8 cellular contexts compared by ENCODE assay signal in the genomic region with DNA sequence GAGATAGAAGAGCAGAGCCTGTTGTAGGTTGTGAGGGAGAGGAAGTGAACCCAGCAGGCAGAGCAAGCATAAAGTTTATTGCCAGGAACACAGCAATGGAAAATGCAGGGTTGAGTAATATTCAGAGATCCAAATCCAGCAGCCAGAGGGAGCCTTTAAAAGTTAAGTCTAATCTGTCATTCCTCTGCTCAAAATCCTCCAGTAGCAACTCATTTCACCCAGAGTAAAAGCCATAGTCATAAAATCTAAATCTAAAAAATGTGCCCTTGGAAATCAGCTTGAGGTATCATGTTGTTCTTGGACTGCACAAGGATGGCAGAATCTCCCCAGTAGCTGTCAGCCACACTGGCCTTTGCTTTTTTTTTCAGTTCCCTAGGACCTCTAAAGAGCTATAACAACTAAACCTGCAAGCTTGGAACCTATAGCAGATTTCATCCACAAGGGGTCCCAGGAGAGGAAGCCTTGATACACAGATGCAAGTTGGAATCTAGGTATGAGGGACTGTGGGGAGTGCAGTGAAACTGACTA.
DNase-seq lines count a peak whose midpoint lies in the region; ATAC-seq and TF ChIP-seq lines count a peak whose summit lies in the region.

No MANE protein-coding gene starts in this region.

- ATAC-seq in gastrocnemius medialis (peak in 1 of 2 donors; percentile 39), GM18873 (IDR thresholded peaks at IDR 0.05; ENCODE audit: low FRiP score, unreplicated experiment) (no peak)

- intact Hi-C loops in gastrocnemius medialis (cut with DNase I; ENCODE audit: low total_unique reads), result no loop called here
- intact Hi-C loops in activated CD4-positive, alpha-beta memory T cell treated with anti-CD3 and anti-CD28 coated beads for 36 hours (cut with micrococcal nuclease), result no loop called here

- POLR2A ChIA-PET in HEK293 (lab: Yijun Ruan, JAX), result interaction anchor here (0.7 to 1.4 kb wide), 2 partner anchors 62 to 65 kb away, joined by 3 to 9 read pairs; partner anchors contain the start of gene FRAS1
- POLR2A ChIA-PET in activated CD4-positive, alpha-beta memory T cell treated with anti-CD3 and anti-CD28 coated beads for 36 hours (lab: Charles Lee), result no interaction called here

- no peak overlapping the region for H3K27ac ChIP-seq in HEK293 (ENCODE audit: extremely low read depth, low read depth, low read length)
- no peak overlapping the region for H3K27ac ChIP-seq in cardiac muscle cell
- H3K27ac ChIP-seq in gastrocnemius medialis, result no peak overlapping the region

- H3K27me3 ChIP-seq in cardiac muscle cell (no peaks in the 10 kb centered on the region), gastrocnemius medialis (no peaks in the 10 kb centered on the region)

- no peaks in the 10 kb centered on the region for H3K4me1 Mint-ChIP-seq in activated CD4-positive, alpha-beta memory T cell treated with anti-CD3 and anti-CD28 coated beads for 36 hours (ENCODE audit: low read depth)

- TF ChIP-seq POLR2A in gastrocnemius medialis (IDR thresholded peaks at IDR 0.05), result no peak

- H3K9me3 ChIP-seq in HEK293 (ENCODE audit: control insufficient read depth, insufficient read depth, low read depth, low read length) (no peaks in the 10 kb centered on the region), cardiac muscle cell (ENCODE audit: low read depth) (no peaks in the 10 kb centered on the region), gastrocnemius medialis (no peaks in the 10 kb centered on the region)

- no peaks in the 10 kb centered on the region for H3K4me1 ChIP-seq in HEK293 (ENCODE audit: control insufficient read depth, insufficient read depth, low read length)
- H3K4me1 ChIP-seq in cardiac muscle cell (ENCODE audit: low read depth), result peaks cover 2% of the 10 kb centered on the region
- peaks cover 0 to 4% of the 10 kb centered on the region in 2 donors for H3K4me1 ChIP-seq in gastrocnemius medialis

- DNase-seq in GM03348 (ENCODE audit: low spot score), result peak; percentile 62
- DNase-seq in SK-N-DZ (ENCODE audit: low spot score), result peak; percentile 80
- peak; percentile 85 to 86 for DNase-seq in cardiac muscle cell (ENCODE audit: low read depth in 1 of 2, low spot score in 1 of 2)
- no peak for DNase-seq in gastrocnemius medialis
- DNase-seq in activated T-cell treated with anti-CD3 and anti-CD28 coated beads, Interleukin-2, amount 50 U/mL, for 48 hours, result no peak
- no peak for DNase-seq in activated CD4-positive, alpha-beta memory T cell treated with anti-CD3 and anti-CD28 coated beads for 36 hours

- in situ Hi-C loops in gastrocnemius medialis (cut with MboI; ENCODE audit: low sequenced_read_pairs in 4 of 4), result no loop called here

- TF ChIP-seq CTCF in HEK293 (tag by site-specific recombination; IDR thresholded peaks at IDR 0.05) (peak; percentile 56; the same call in 1 of the 2 replicates), cardiac muscle cell (IDR thresholded peaks at IDR 0.05; ENCODE audit: low read depth, low read length) (peak; percentile 87), gastrocnemius medialis (IDR thresholded peaks at IDR 0.05 in 4 of 5, conservative IDR thresholded peaks at IDR 0.05 in 1 of 5) (peak in 3 of 5 experiments; percentile 28 to 58 (median 39))

- no peaks in the 10 kb centered on the region for H3K9me3 Mint-ChIP-seq in activated CD4-positive, alpha-beta memory T cell treated with anti-CD3 and anti-CD28 coated beads for 36 hours

- CTCF ChIA-PET in HEK293 (lab: Yijun Ruan, JAX), result interaction anchor here (0.7 to 1.8 kb wide), 18 partner anchors 9 to 568 kb away, joined by 3 to 8 read pairs (median 4); no protein-coding TSS in a partner anchor
- CTCF ChIA-PET in activated CD4-positive, alpha-beta memory T cell treated with anti-CD3 and anti-CD28 coated beads for 36 hours (lab: Charles Lee), result interaction anchor here (1.3 kb wide), 1 partner anchor 10 kb away, joined by 4 read pairs; no protein-coding TSS in a partner anchor

- H3K4me3 ChIP-seq in HEK293 (ENCODE audit: low read depth, low read length) (no peak overlapping the region), cardiac muscle cell (no peak overlapping the region), gastrocnemius medialis (no peak overlapping the region)

- no peaks in the 10 kb centered on the region for H3K36me3 Mint-ChIP-seq in activated CD4-positive, alpha-beta memory T cell treated with anti-CD3 and anti-CD28 coated beads for 36 hours

- H3K4me3 Mint-ChIP-seq in activated CD4-positive, alpha-beta memory T cell treated with anti-CD3 and anti-CD28 coated beads for 36 hours, result no peak overlapping the region

- H3K36me3 ChIP-seq in HEK293 (ENCODE audit: control insufficient read depth in 2 of 2, insufficient read depth in 1 of 2, low read length in 2 of 2) (no peaks in the 10 kb centered on the region), cardiac muscle cell (no peaks in the 10 kb centered on the region), gastrocnemius medialis (no peaks in the 10 kb centered on the region)

- H3K27me3 Mint-ChIP-seq in activated CD4-positive, alpha-beta memory T cell treated with anti-CD3 and anti-CD28 coated beads for 36 hours, result peaks cover 4% of the 10 kb centered on the region

- no peak overlapping the region for H3K27ac Mint-ChIP-seq in activated CD4-positive, alpha-beta memory T cell treated with anti-CD3 and anti-CD28 coated beads for 36 hours

TF ChIP-seq in HEK293, 187 proteins besides CTCF, POLR2A, EP300 and RAD21:
- TF ChIP-seq ZNF121 (tag by site-specific recombination; IDR thresholded peaks at IDR 0.05) (no peak), ZFP69B (tag by site-specific recombination; IDR thresholded peaks at IDR 0.05) (no peak), ZNF10 (tag by site-specific recombination; IDR thresholded peaks at IDR 0.05) (no peak), ZEB2 (tag by site-specific recombination; IDR thresholded peaks at IDR 0.05) (no peak), PRDM6 (tag by site-specific recombination; IDR thresholded peaks at IDR 0.05) (no peak), ZBTB17 (tag by site-specific recombination; IDR thresholded peaks at IDR 0.05) (0 out of 2 replicates have a peak, but pooled peaks have one; percentile 45), ZNF654 (tag by site-specific recombination; IDR thresholded peaks at IDR 0.05; ENCODE audit: low read depth) (peak; percentile 63)
- TF ChIP-seq, protein P1, sequence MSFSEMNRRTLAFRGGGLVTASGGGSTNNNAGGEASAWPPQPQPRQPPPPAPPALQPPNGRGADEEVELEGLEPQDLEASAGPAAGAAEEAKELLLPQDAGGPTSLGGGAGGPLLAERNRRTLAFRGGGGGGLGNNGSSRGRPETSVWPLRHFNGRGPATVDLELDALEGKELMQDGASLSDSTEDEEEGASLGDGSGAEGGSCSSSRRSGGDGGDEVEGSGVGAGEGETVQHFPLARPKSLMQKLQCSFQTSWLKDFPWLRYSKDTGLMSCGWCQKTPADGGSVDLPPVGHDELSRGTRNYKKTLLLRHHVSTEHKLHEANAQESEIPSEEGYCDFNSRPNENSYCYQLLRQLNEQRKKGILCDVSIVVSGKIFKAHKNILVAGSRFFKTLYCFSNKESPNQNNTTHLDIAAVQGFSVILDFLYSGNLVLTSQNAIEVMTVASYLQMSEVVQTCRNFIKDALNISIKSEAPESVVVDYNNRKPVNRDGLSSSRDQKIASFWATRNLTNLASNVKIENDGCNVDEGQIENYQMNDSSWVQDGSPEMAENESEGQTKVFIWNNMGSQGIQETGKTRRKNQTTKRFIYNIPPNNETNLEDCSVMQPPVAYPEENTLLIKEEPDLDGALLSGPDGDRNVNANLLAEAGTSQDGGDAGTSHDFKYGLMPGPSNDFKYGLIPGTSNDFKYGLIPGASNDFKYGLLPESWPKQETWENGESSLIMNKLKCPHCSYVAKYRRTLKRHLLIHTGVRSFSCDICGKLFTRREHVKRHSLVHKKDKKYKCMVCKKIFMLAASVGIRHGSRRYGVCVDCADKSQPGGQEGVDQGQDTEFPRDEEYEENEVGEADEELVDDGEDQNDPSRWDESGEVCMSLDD (tag by site-specific recombination; IDR thresholded peaks at IDR 0.05), result no peak
- TF ChIP-seq, protein P2, sequence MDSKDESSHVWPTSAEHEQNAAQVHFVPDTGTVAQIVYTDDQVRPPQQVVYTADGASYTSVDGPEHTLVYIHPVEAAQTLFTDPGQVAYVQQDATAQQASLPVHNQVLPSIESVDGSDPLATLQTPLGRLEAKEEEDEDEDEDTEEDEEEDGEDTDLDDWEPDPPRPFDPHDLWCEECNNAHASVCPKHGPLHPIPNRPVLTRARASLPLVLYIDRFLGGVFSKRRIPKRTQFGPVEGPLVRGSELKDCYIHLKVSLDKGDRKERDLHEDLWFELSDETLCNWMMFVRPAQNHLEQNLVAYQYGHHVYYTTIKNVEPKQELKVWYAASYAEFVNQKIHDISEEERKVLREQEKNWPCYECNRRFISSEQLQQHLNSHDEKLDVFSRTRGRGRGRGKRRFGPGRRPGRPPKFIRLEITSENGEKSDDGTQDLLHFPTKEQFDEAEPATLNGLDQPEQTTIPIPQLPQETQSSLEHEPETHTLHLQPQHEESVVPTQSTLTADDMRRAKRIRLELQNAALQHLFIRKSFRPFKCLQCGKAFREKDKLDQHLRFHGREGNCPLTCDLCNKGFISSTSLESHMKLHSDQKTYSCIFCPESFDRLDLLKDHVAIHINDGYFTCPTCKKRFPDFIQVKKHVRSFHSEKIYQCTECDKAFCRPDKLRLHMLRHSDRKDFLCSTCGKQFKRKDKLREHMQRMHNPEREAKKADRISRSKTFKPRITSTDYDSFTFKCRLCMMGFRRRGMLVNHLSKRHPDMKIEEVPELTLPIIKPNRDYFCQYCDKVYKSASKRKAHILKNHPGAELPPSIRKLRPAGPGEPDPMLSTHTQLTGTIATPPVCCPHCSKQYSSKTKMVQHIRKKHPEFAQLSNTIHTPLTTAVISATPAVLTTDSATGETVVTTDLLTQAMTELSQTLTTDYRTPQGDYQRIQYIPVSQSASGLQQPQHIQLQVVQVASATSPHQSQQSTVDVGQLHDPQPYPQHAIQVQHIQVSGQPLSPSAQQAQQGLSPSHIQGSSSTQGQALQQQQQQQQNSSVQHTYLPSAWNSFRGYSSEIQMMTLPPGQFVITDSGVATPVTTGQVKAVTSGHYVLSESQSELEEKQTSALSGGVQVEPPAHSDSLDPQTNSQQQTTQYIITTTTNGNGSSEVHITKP (tag by site-specific recombination; IDR thresholded peaks at IDR 0.05), result peak; percentile 19; the same call in 1 of the 2 replicates

Comparison
In these comparisons a context has a peak if more than half of its experiments do, and no peak if none do; other contexts are left out.
1. DNase-seq: peak in GM03348 (single experiment), SK-N-DZ (single experiment) and cardiac muscle cell (2 of 2); none in gastrocnemius medialis (0 of 2), activated T-cell treated with anti-CD3 and anti-CD28 coated beads, Interleukin-2, amount 50 U/mL, for 48 hours (0 of 2) and activated CD4-positive, alpha-beta memory T cell treated with anti-CD3 and anti-CD28 coated beads for 36 hours (single experiment).
2. Peak in every context shown above with its lines, with median percentiles within 50 percentile points of each other: CTCF ChIP-seq.